ENCODE assay signal across 1 cellular context in the genomic region with DNA sequence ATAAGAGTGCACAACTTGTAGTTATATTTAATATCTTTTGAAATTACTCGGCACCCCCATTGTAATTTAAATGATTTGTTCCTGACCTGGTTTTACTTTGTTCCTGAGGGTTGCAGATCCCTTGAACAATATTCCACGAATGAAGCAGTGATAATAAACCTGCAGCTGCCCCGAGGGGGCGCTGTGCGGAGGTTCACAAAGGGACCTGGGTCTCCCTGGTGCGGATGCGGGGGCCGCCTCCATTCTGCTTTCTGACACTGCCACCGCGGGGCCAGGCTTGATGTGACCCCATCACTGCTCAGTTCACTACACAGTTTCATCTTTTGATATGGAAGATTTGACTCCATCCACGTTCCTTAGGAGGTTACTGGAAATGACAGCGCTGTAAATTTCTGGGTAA.
TF ChIP-seq lines count a peak whose summit lies in the region.

No MANE protein-coding gene starts in this region.

TF ChIP-seq in K562, 482 proteins besides CTCF, POLR2A, EP300 and RAD21 (continued from another document and continues in another):
- TF ChIP-seq, protein P1, sequence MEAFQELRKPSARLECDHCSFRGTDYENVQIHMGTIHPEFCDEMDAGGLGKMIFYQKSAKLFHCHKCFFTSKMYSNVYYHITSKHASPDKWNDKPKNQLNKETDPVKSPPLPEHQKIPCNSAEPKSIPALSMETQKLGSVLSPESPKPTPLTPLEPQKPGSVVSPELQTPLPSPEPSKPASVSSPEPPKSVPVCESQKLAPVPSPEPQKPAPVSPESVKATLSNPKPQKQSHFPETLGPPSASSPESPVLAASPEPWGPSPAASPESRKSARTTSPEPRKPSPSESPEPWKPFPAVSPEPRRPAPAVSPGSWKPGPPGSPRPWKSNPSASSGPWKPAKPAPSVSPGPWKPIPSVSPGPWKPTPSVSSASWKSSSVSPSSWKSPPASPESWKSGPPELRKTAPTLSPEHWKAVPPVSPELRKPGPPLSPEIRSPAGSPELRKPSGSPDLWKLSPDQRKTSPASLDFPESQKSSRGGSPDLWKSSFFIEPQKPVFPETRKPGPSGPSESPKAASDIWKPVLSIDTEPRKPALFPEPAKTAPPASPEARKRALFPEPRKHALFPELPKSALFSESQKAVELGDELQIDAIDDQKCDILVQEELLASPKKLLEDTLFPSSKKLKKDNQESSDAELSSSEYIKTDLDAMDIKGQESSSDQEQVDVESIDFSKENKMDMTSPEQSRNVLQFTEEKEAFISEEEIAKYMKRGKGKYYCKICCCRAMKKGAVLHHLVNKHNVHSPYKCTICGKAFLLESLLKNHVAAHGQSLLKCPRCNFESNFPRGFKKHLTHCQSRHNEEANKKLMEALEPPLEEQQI (IDR thresholded peaks at IDR 0.05) = no peak
- TF ChIP-seq, protein P2, sequence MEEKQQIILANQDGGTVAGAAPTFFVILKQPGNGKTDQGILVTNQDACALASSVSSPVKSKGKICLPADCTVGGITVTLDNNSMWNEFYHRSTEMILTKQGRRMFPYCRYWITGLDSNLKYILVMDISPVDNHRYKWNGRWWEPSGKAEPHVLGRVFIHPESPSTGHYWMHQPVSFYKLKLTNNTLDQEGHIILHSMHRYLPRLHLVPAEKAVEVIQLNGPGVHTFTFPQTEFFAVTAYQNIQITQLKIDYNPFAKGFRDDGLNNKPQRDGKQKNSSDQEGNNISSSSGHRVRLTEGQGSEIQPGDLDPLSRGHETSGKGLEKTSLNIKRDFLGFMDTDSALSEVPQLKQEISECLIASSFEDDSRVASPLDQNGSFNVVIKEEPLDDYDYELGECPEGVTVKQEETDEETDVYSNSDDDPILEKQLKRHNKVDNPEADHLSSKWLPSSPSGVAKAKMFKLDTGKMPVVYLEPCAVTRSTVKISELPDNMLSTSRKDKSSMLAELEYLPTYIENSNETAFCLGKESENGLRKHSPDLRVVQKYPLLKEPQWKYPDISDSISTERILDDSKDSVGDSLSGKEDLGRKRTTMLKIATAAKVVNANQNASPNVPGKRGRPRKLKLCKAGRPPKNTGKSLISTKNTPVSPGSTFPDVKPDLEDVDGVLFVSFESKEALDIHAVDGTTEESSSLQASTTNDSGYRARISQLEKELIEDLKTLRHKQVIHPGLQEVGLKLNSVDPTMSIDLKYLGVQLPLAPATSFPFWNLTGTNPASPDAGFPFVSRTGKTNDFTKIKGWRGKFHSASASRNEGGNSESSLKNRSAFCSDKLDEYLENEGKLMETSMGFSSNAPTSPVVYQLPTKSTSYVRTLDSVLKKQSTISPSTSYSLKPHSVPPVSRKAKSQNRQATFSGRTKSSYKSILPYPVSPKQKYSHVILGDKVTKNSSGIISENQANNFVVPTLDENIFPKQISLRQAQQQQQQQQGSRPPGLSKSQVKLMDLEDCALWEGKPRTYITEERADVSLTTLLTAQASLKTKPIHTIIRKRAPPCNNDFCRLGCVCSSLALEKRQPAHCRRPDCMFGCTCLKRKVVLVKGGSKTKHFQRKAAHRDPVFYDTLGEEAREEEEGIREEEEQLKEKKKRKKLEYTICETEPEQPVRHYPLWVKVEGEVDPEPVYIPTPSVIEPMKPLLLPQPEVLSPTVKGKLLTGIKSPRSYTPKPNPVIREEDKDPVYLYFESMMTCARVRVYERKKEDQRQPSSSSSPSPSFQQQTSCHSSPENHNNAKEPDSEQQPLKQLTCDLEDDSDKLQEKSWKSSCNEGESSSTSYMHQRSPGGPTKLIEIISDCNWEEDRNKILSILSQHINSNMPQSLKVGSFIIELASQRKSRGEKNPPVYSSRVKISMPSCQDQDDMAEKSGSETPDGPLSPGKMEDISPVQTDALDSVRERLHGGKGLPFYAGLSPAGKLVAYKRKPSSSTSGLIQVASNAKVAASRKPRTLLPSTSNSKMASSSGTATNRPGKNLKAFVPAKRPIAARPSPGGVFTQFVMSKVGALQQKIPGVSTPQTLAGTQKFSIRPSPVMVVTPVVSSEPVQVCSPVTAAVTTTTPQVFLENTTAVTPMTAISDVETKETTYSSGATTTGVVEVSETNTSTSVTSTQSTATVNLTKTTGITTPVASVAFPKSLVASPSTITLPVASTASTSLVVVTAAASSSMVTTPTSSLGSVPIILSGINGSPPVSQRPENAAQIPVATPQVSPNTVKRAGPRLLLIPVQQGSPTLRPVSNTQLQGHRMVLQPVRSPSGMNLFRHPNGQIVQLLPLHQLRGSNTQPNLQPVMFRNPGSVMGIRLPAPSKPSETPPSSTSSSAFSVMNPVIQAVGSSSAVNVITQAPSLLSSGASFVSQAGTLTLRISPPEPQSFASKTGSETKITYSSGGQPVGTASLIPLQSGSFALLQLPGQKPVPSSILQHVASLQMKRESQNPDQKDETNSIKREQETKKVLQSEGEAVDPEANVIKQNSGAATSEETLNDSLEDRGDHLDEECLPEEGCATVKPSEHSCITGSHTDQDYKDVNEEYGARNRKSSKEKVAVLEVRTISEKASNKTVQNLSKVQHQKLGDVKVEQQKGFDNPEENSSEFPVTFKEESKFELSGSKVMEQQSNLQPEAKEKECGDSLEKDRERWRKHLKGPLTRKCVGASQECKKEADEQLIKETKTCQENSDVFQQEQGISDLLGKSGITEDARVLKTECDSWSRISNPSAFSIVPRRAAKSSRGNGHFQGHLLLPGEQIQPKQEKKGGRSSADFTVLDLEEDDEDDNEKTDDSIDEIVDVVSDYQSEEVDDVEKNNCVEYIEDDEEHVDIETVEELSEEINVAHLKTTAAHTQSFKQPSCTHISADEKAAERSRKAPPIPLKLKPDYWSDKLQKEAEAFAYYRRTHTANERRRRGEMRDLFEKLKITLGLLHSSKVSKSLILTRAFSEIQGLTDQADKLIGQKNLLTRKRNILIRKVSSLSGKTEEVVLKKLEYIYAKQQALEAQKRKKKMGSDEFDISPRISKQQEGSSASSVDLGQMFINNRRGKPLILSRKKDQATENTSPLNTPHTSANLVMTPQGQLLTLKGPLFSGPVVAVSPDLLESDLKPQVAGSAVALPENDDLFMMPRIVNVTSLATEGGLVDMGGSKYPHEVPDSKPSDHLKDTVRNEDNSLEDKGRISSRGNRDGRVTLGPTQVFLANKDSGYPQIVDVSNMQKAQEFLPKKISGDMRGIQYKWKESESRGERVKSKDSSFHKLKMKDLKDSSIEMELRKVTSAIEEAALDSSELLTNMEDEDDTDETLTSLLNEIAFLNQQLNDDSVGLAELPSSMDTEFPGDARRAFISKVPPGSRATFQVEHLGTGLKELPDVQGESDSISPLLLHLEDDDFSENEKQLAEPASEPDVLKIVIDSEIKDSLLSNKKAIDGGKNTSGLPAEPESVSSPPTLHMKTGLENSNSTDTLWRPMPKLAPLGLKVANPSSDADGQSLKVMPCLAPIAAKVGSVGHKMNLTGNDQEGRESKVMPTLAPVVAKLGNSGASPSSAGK (IDR thresholded peaks at IDR 0.05) = no peak
- no peak for TF ChIP-seq PRMT5 (CRISPR knock-in tag; IDR thresholded peaks at IDR 0.05)
- no peak for TF ChIP-seq DDX20 (tag; IDR thresholded peaks at IDR 0.05; ENCODE audit: low read depth)
- no peak for TF ChIP-seq ZNF586 (CRISPR knock-in tag; conservative IDR thresholded peaks at IDR 0.05)
- TF ChIP-seq, protein P3, sequence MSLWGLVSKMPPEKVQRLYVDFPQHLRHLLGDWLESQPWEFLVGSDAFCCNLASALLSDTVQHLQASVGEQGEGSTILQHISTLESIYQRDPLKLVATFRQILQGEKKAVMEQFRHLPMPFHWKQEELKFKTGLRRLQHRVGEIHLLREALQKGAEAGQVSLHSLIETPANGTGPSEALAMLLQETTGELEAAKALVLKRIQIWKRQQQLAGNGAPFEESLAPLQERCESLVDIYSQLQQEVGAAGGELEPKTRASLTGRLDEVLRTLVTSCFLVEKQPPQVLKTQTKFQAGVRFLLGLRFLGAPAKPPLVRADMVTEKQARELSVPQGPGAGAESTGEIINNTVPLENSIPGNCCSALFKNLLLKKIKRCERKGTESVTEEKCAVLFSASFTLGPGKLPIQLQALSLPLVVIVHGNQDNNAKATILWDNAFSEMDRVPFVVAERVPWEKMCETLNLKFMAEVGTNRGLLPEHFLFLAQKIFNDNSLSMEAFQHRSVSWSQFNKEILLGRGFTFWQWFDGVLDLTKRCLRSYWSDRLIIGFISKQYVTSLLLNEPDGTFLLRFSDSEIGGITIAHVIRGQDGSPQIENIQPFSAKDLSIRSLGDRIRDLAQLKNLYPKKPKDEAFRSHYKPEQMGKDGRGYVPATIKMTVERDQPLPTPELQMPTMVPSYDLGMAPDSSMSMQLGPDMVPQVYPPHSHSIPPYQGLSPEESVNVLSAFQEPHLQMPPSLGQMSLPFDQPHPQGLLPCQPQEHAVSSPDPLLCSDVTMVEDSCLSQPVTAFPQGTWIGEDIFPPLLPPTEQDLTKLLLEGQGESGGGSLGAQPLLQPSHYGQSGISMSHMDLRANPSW (CRISPR knock-in tag; IDR thresholded peaks at IDR 0.05) = no peak
- TF ChIP-seq, protein P4, sequence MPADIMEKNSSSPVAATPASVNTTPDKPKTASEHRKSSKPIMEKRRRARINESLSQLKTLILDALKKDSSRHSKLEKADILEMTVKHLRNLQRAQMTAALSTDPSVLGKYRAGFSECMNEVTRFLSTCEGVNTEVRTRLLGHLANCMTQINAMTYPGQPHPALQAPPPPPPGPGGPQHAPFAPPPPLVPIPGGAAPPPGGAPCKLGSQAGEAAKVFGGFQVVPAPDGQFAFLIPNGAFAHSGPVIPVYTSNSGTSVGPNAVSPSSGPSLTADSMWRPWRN (IDR thresholded peaks at IDR 0.05; ENCODE audit: low read depth) = no peak
- TF ChIP-seq, protein P5, sequence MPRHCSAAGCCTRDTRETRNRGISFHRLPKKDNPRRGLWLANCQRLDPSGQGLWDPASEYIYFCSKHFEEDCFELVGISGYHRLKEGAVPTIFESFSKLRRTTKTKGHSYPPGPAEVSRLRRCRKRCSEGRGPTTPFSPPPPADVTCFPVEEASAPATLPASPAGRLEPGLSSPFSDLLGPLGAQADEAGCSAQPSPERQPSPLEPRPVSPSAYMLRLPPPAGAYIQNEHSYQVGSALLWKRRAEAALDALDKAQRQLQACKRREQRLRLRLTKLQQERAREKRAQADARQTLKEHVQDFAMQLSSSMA (CRISPR knock-in tag; IDR thresholded peaks at IDR 0.05) = no peak
- TF ChIP-seq HEY1 (CRISPR knock-in tag; IDR thresholded peaks at IDR 0.05; ENCODE audit: borderline replicate concordance) = no peak
- no peak for TF ChIP-seq ZNF354B (CRISPR knock-in tag; IDR thresholded peaks at IDR 0.05)
- TF ChIP-seq NCOA6 (IDR thresholded peaks at IDR 0.05) = no peak
- peak; percentile 43; the same call in 1 of the 2 replicates for TF ChIP-seq HCFC1 (IDR thresholded peaks at IDR 0.05; ENCODE audit: low read depth, low read length)
- no peak for TF ChIP-seq ZZZ3 (IDR thresholded peaks at IDR 0.05)
- TF ChIP-seq NFE2L1 (tag; IDR thresholded peaks at IDR 0.05; ENCODE audit: borderline replicate concordance, low read depth) = no peak
- TF ChIP-seq OTX1 (CRISPR knock-in tag; IDR thresholded peaks at IDR 0.05) = no peak
- TF ChIP-seq, protein P6, sequence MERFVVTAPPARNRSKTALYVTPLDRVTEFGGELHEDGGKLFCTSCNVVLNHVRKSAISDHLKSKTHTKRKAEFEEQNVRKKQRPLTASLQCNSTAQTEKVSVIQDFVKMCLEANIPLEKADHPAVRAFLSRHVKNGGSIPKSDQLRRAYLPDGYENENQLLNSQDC (CRISPR knock-in tag; IDR thresholded peaks at IDR 0.05) = no peak
- no peak for TF ChIP-seq FOS (IDR thresholded peaks at IDR 0.05; ENCODE audit: extremely low read depth, insufficient read length)
- TF ChIP-seq NFRKB (IDR thresholded peaks at IDR 0.05; ENCODE audit: low read depth) = no peak
- TF ChIP-seq NCOR1 (IDR thresholded peaks at IDR 0.05) = no peak
- TF ChIP-seq SPI1 (IDR thresholded peaks at IDR 0.05; ENCODE audit: borderline replicate concordance, low read depth, low read length) = no peak
- TF ChIP-seq, protein P7, sequence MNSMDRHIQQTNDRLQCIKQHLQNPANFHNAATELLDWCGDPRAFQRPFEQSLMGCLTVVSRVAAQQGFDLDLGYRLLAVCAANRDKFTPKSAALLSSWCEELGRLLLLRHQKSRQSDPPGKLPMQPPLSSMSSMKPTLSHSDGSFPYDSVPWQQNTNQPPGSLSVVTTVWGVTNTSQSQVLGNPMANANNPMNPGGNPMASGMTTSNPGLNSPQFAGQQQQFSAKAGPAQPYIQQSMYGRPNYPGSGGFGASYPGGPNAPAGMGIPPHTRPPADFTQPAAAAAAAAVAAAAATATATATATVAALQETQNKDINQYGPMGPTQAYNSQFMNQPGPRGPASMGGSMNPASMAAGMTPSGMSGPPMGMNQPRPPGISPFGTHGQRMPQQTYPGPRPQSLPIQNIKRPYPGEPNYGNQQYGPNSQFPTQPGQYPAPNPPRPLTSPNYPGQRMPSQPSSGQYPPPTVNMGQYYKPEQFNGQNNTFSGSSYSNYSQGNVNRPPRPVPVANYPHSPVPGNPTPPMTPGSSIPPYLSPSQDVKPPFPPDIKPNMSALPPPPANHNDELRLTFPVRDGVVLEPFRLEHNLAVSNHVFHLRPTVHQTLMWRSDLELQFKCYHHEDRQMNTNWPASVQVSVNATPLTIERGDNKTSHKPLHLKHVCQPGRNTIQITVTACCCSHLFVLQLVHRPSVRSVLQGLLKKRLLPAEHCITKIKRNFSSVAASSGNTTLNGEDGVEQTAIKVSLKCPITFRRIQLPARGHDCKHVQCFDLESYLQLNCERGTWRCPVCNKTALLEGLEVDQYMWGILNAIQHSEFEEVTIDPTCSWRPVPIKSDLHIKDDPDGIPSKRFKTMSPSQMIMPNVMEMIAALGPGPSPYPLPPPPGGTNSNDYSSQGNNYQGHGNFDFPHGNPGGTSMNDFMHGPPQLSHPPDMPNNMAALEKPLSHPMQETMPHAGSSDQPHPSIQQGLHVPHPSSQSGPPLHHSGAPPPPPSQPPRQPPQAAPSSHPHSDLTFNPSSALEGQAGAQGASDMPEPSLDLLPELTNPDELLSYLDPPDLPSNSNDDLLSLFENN (IDR thresholded peaks at IDR 0.05; ENCODE audit: low read depth in 2 of 2, low read length in 2 of 2) = no peak
- TF ChIP-seq ZNF24 (IDR thresholded peaks at IDR 0.05) = peak; percentile 72
- peak; percentile 79; the same call in 1 of the 2 replicates for TF ChIP-seq ZBTB7A (IDR thresholded peaks at IDR 0.05; ENCODE audit: borderline replicate concordance, control insufficient read depth, low read depth, low read length)
- no peak for TF ChIP-seq SAFB2 (IDR thresholded peaks at IDR 0.05; ENCODE audit: borderline replicate concordance, low read depth, low read length, severe bottlenecking)
- TF ChIP-seq, protein P8, sequence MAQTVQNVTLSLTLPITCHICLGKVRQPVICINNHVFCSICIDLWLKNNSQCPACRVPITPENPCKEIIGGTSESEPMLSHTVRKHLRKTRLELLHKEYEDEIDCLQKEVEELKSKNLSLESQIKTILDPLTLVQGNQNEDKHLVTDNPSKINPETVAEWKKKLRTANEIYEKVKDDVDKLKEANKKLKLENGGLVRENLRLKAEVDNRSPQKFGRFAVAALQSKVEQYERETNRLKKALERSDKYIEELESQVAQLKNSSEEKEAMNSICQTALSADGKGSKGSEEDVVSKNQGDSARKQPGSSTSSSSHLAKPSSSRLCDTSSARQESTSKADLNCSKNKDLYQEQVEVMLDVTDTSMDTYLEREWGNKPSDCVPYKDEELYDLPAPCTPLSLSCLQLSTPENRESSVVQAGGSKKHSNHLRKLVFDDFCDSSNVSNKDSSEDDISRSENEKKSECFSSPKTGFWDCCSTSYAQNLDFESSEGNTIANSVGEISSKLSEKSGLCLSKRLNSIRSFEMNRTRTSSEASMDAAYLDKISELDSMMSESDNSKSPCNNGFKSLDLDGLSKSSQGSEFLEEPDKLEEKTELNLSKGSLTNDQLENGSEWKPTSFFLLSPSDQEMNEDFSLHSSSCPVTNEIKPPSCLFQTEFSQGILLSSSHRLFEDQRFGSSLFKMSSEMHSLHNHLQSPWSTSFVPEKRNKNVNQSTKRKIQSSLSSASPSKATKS (CRISPR knock-in tag; IDR thresholded peaks at IDR 0.05) = no peak
- TF ChIP-seq HDAC8 (tag; IDR thresholded peaks at IDR 0.05) = no peak
- no peak for TF ChIP-seq ELF2 (CRISPR knock-in tag; IDR thresholded peaks at IDR 0.05)
- TF ChIP-seq ASH1L (IDR thresholded peaks at IDR 0.05; ENCODE audit: borderline replicate concordance, low read depth, partially characterized antibody) = no peak
- TF ChIP-seq SP2 (IDR thresholded peaks at IDR 0.05; ENCODE audit: extremely low read depth, low read depth, low read length, poor library complexity, severe bottlenecking) = no peak
- TF ChIP-seq BRD9 (IDR thresholded peaks at IDR 0.05; ENCODE audit: low read depth, partially characterized antibody) = no peak
- peak; percentile 46; the same call in 1 of the 2 replicates for TF ChIP-seq ZBTB1 (CRISPR knock-in tag; IDR thresholded peaks at IDR 0.05; ENCODE audit: borderline replicate concordance, low read depth)
